Comparison of ENCODE assay signal across 9 cellular contexts in the genomic region with DNA sequence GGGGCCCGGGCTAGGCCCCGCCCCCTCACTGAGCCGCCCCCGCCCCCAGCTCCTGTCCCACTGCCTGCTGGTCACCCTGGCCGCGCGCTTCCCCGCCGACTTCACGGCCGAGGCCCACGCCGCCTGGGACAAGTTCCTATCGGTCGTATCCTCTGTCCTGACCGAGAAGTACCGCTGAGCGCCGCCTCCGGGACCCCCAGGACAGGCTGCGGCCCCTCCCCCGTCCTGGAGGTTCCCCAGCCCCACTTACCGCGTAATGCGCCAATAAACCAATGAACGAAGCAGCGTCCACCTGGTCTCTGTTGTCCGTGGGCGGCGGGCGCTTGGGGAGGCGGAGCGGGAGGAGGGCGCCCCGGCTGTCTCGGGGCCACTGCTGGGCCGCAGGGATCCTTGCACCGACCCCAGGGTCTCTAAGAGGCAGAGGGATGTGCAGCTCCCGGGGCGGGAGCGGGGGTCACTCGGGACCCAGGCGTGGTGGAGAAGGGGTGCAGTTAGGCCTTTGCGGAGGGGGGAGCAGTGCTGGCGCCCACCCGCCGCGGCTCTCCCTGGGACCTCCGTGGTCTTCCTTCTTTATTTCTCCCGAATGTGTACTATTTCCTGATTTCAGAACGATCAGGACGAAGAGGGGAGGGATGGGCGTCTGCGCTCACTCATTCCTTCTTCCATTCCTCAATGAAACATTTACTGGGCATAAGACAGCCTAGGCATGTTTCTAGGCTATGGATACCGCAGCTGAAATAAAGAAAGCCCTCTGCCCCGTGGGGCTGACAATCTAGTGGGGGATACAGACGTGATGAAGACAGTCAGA. TPM values are rescaled to one million over a fixed set of nuclear protein-coding genes. Genes with fewer than 3 reads are reported as not detected.
DNase-seq lines count a peak whose midpoint lies in the region; ATAC-seq lines count a peak whose summit lies in the region.
"Had no signal": no experiment of that assay in that cellular context is flagged by ENCODE, and none has a peak within 500 bp of the region (broad histone marks: within the 10 kb centered on the region; RNA-seq: fewer than 3 reads in every experiment).

No MANE protein-coding gene starts in this region.

- H3K4me1 ChIP-seq in mucosa of rectum (ENCODE audit: control insufficient read depth in 2 of 2, insufficient read depth in 2 of 2, low read length in 2 of 2): peaks cover 2 to 3% of the 10 kb centered on the region in 2 donors

- H3K4me3 ChIP-seq in GM08714 (ENCODE audit: low read length) (peak overlapping the region; percentile 15; the same call in 1 of the 2 replicates), mucosa of rectum (ENCODE audit: low read length in 2 of 2) (peak overlapping the region; percentile 2 to 48)

- peak overlapping the region in 1 of 2 donors; percentile 1 for H3K9ac ChIP-seq in mucosa of rectum (ENCODE audit: low read depth in 1 of 2, low read length in 2 of 2)

- H3K27ac ChIP-seq in mucosa of rectum (ENCODE audit: low read depth in 2 of 2, low read length in 2 of 2): no peak overlapping the region

- peaks cover 12 to 13% of the 10 kb centered on the region in 2 donors for H3K27me3 ChIP-seq in mucosa of rectum (ENCODE audit: control insufficient read depth in 2 of 2, insufficient read depth in 2 of 2, low read length in 2 of 2)

- DNase-seq in NCI-H460 (ENCODE audit: extremely low read depth, low read depth): peak; percentile 20
- DNase-seq in dermis blood vessel endothelial cell: peak; percentile 38
- no peak for DNase-seq in mesenteric fat pad (ENCODE audit: low spot score)
- DNase-seq in epidermal melanocyte (ENCODE audit: insufficient read length, low spot score): no peak

- H3K36me3 ChIP-seq in mucosa of rectum (ENCODE audit: control insufficient read depth in 2 of 2, insufficient read depth in 2 of 2, low read length in 2 of 2): no peaks in the 10 kb centered on the region

- no peak for ATAC-seq in HG03135 (IDR thresholded peaks at IDR 0.05; ENCODE audit: unreplicated experiment)
- no peak for ATAC-seq in HG03025 (IDR thresholded peaks at IDR 0.05; ENCODE audit: low FRiP score, unreplicated experiment)

- H3K9me3 ChIP-seq in mucosa of rectum (ENCODE audit: control insufficient read depth in 2 of 2, low read length in 2 of 2): no peaks in the 10 kb centered on the region

RNA-seq across cellular contexts. Expression of gene HBZ, which starts 2.0 kb away (rescaled TPM):
- total RNA-seq in NCI-H460 (2014; rRNA removed; shearing (Covaris generic)): not detected in 2 replicates
- polyA plus RNA-seq in NCI-H460 (2014; cell fraction: nucleus; rRNA removed): not detected in 2 replicates
- total RNA-seq in dermis blood vessel endothelial cell: not detected in 2 replicates
- total RNA-seq in mesenteric fat pad: not detected
- total RNA-seq: SK-MEL-5 had no signal

RNA-seq across cellular contexts. Expression of gene HBM, which starts 11.4 kb away (rescaled TPM):
- not detected in 2 replicates for total RNA-seq in NCI-H460 (2014; rRNA removed; shearing (Covaris generic))
- polyA plus RNA-seq in NCI-H460 (2014; cell fraction: nucleus; rRNA removed): not detected in 2 replicates
- total RNA-seq in dermis blood vessel endothelial cell (not detected in 2 replicates), mesenteric fat pad (not detected)
- total RNA-seq: SK-MEL-5 had no signal

RNA-seq across cellular contexts. Expression of gene NPRL3, which starts 16.0 kb away (rescaled TPM):
- 20.9 and 21.3 TPM in 2 replicates for total RNA-seq in NCI-H460 (2014; rRNA removed; shearing (Covaris generic))
- polyA plus RNA-seq in NCI-H460 (2014; cell fraction: nucleus; rRNA removed): 26.8 and 51.5 TPM in 2 replicates
- total RNA-seq in dermis blood vessel endothelial cell (9.5 and 17.8 TPM in 2 replicates), mesenteric fat pad (22.5 TPM)

RNA-seq across cellular contexts. Expression of gene HBA2, which starts 18.2 kb away (rescaled TPM):
- total RNA-seq in NCI-H460 (2014; rRNA removed; shearing (Covaris generic)): not detected in 2 replicates
- not detected in 2 replicates for polyA plus RNA-seq in NCI-H460 (2014; cell fraction: nucleus; rRNA removed)
- total RNA-seq in dermis blood vessel endothelial cell (0.42 TPM in 1 of 2 replicates, not detected in the other), mesenteric fat pad (248 TPM)
- total RNA-seq: SK-MEL-5 had no signal

RNA-seq across cellular contexts. Expression of gene HBA1, which starts 22.1 kb away (rescaled TPM):
- 2.2 TPM in 1 of 2 replicates, not detected in the other for total RNA-seq in NCI-H460 (2014; rRNA removed; shearing (Covaris generic))
- polyA plus RNA-seq in NCI-H460 (2014; cell fraction: nucleus; rRNA removed): not detected in 2 replicates
- not detected in 2 replicates for total RNA-seq in dermis blood vessel endothelial cell
- 275 TPM for total RNA-seq in mesenteric fat pad
- total RNA-seq: SK-MEL-5 had no signal

Comparison
In these comparisons a context has a peak if more than half of its experiments do, and no peak if none do; other contexts are left out.
1. DNase-seq: peak in NCI-H460 (single experiment) and dermis blood vessel endothelial cell (single experiment); none in mesenteric fat pad (single experiment) and epidermal melanocyte (single experiment).